1 cellular context compared by ENCODE assay signal in genomic region chr17:7263071-7263800, GRCh38.
TF ChIP-seq lines count a peak whose summit lies in the region.

No MANE protein-coding gene starts in this region.

TF ChIP-seq in WTC11, 78 proteins besides CTCF, POLR2A, EP300 and RAD21 (continued from another document):
- TF ChIP-seq ZNF281 (CRISPR knock-in tag; IDR thresholded peaks at IDR 0.05) (peak; percentile 90), ZNF416 (CRISPR knock-in tag; IDR thresholded peaks at IDR 0.05) (no peak), ERG (CRISPR knock-in tag; IDR thresholded peaks at IDR 0.05) (no peak), NFE2L1 (CRISPR knock-in tag; IDR thresholded peaks at IDR 0.05) (0 out of 2 replicates have a peak, but pooled peaks have one; percentile 66), FOXK1 (CRISPR knock-in tag; IDR thresholded peaks at IDR 0.05) (peak; percentile 48; the same call in 1 of the 2 replicates), ESRRA (CRISPR knock-in tag; IDR thresholded peaks at IDR 0.05; ENCODE audit: borderline replicate concordance) (no peak), SP1 (CRISPR knock-in tag; conservative IDR thresholded peaks at IDR 0.05) (no peak), CBFB (CRISPR knock-in tag; IDR thresholded peaks at IDR 0.05; ENCODE audit: low read depth) (no peak), PREB (CRISPR knock-in tag; IDR thresholded peaks at IDR 0.05; ENCODE audit: borderline replicate concordance) (no peak), NFYB (CRISPR knock-in tag; conservative IDR thresholded peaks at IDR 0.05; ENCODE audit: low read depth) (no peak), TCF7 (CRISPR knock-in tag; IDR thresholded peaks at IDR 0.05; ENCODE audit: low read depth) (no peak), GABPB1 (CRISPR knock-in tag; IDR thresholded peaks at IDR 0.05) (no peak)
